In genomic region chr7:76356823-76357222, GRCh38 we compare ENCODE assay signal across 8 cellular contexts. TPM values are rescaled to one million over a fixed set of nuclear protein-coding genes. Genes with fewer than 3 reads are reported as not detected.
DNase-seq lines count a peak whose midpoint lies in the region; ATAC-seq and TF ChIP-seq lines count a peak whose summit lies in the region.

No MANE protein-coding gene starts in this region.

- peaks cover 61% of the 10 kb centered on the region for H4K20me1 ChIP-seq in GM23338 (replicated peaks; ENCODE audit: insufficient read depth)

- no peaks in the 10 kb centered on the region for H3K27me3 ChIP-seq in GM23338 (ENCODE audit: insufficient read depth)
- H3K27me3 ChIP-seq in esophagus muscularis mucosa, result no peaks in the 10 kb centered on the region

- peak overlapping the region; percentile 99 for H3K4me3 ChIP-seq in GM23338
- H3K4me3 ChIP-seq in esophagus muscularis mucosa, result peak overlapping the region; percentile 88 to 99 (median 94)

- no peak overlapping the region for H2AFZ ChIP-seq in GM23338

- H3K4me1 Mint-ChIP-seq in GM23338 (peaks cover 39% of the 10 kb centered on the region), progenitor cell of endocrine pancreas (ENCODE audit: low read depth) (peaks cover 25% of the 10 kb centered on the region)

- TF ChIP-seq POLR2A in esophagus muscularis mucosa (IDR thresholded peaks at IDR 0.05; ENCODE audit: low read depth), result no peak

- no peak for ATAC-seq in GM23338

- H3K36me3 ChIP-seq in GM23338 (ENCODE audit: insufficient read depth), result peaks cover 22% of the 10 kb centered on the region
- peaks cover 0 to 7% (median 3%) of the 10 kb centered on the region in 4 donors for H3K36me3 ChIP-seq in esophagus muscularis mucosa

- no peak for TF ChIP-seq EP300 in esophagus muscularis mucosa (IDR thresholded peaks at IDR 0.05)

- H3K4me1 ChIP-seq in GM23338 (ENCODE audit: insufficient read depth) (peaks cover 41% of the 10 kb centered on the region), esophagus muscularis mucosa (peaks cover 53 to 69% (median 61%) of the 10 kb centered on the region in 4 donors)

- peaks cover 69% of the 10 kb centered on the region for H3K79me2 ChIP-seq in GM23338 (replicated peaks; ENCODE audit: insufficient read depth)

- no peaks in the 10 kb centered on the region for H3K9me3 ChIP-seq in esophagus muscularis mucosa

- H3K36me3 Mint-ChIP-seq in GM23338 (ENCODE audit: low read depth), result peaks cover 62% of the 10 kb centered on the region
- H3K36me3 Mint-ChIP-seq in progenitor cell of endocrine pancreas (ENCODE audit: insufficient read depth), result peaks cover 23% of the 10 kb centered on the region

- peak overlapping the region; percentile 94 for H3K4me3 Mint-ChIP-seq in GM23338
- peak overlapping the region; percentile 95 for H3K4me3 Mint-ChIP-seq in progenitor cell of endocrine pancreas (ENCODE audit: low read depth)

- peaks cover 8% of the 10 kb centered on the region; the same call in 1 of the 2 replicates for H3F3A ChIP-seq in GM23338 (replicated peaks; ENCODE audit: low read depth)

- no peaks in the 10 kb centered on the region for H3K9me2 ChIP-seq in GM23338 (ENCODE audit: insufficient read depth)

- no peak overlapping the region for H3K27ac Mint-ChIP-seq in GM23338
- H3K27ac Mint-ChIP-seq in progenitor cell of endocrine pancreas, result peak overlapping the region; percentile 99

- TF ChIP-seq CTCF in GM23338 (conservative IDR thresholded peaks at IDR 0.05; ENCODE audit: low read depth in 2 of 2) (no peak), esophagus muscularis mucosa (IDR thresholded peaks at IDR 0.05) (peak in 1 of 3 experiments; percentile 13), progenitor cell of endocrine pancreas (IDR thresholded peaks at IDR 0.05; ENCODE audit: unreplicated experiment) (no peak)

- H3K27ac ChIP-seq in GM23338 (ENCODE audit: low read depth) (no peak overlapping the region), esophagus muscularis mucosa (replicated peaks in 1 of 4) (peak overlapping the region; percentile 99 to 100 (median 100))

- 29% methylated on average over 6 of the region's 6 CpGs for WGBS in esophagus muscularis mucosa

- DNase-seq in A172 (ENCODE audit: low spot score) (peak; percentile 62), GM23338 (ENCODE audit: low spot score) (no peak), RKO (ENCODE audit: low spot score) (peak; percentile 85), esophagus muscularis mucosa (ENCODE audit: extremely low spot score) (no peak), progenitor cell of endocrine pancreas (ENCODE audit: low spot score, unreplicated experiment) (no peak), inferior parietal cortex (ENCODE audit: extremely low spot score) (no peak), NCI-H446 (lab: John Stamatoyannopoulos, UW) (no peak), hepatic stellate cell (ENCODE audit: low spot score) (no peak)

- peaks cover 5% of the 10 kb centered on the region; the same call in 2 of the 3 replicates for H3K9me3 Mint-ChIP-seq in GM23338
- H3K9me3 Mint-ChIP-seq in progenitor cell of endocrine pancreas (ENCODE audit: low read depth), result peaks cover 2% of the 10 kb centered on the region

- peak overlapping the region; percentile 82 for H3K4me2 ChIP-seq in GM23338

- intact Hi-C loops in esophagus muscularis mucosa (cut with DNase I), result loop anchor here (10.0 kb wide), 1 partner anchor 72 kb away; no protein-coding TSS in a partner anchor

- H3K27me3 Mint-ChIP-seq in GM23338 (ENCODE audit: insufficient read depth, low read depth, poor library complexity), result peaks cover 14% of the 10 kb centered on the region
- H3K27me3 Mint-ChIP-seq in progenitor cell of endocrine pancreas, result no peaks in the 10 kb centered on the region

TF ChIP-seq in GM23338, 12 proteins besides CTCF, POLR2A, EP300 and RAD21 (continues in another document):
- TF ChIP-seq STAT1 (IDR thresholded peaks at IDR 0.05; ENCODE audit: unreplicated experiment) (no peak), ZNF114 (CRISPR knock-in tag; IDR thresholded peaks at IDR 0.05) (no peak), ZNF462 (CRISPR knock-in tag; IDR thresholded peaks at IDR 0.05) (no peak), NANOG (IDR thresholded peaks at IDR 0.05; ENCODE audit: borderline replicate concordance) (no peak), ZNF331 (CRISPR knock-in tag; IDR thresholded peaks at IDR 0.05; ENCODE audit: low read depth) (no peak), ETS1 (IDR thresholded peaks at IDR 0.05) (no peak)

RNA-seq across cellular contexts. Expression of gene YWHAG, which starts 2.0 kb away (rescaled TPM):
- 149 and 151 TPM in 2 replicates for total RNA-seq in A172 (2014; rRNA removed; shearing (Covaris generic))
- 179 and 180 TPM in 2 replicates for total RNA-seq in GM23338 (2014; rRNA removed; shearing (Covaris generic))
- polyA plus RNA-seq in GM23338 (2016; fragmentation: Nextera tagmentation; extraction: Ambion mirVana), result 82.2 and 97.0 TPM in 2 replicates
- 10 to 100 TPM; 55.7 to 91.6 (median 73.7) TPM for total RNA-seq in esophagus muscularis mucosa
- 132 and 136 TPM in 2 replicates for total RNA-seq in progenitor cell of endocrine pancreas

RNA-seq across cellular contexts. Expression of gene SSC4D, which starts 52.7 kb away (rescaled TPM):
- 0.76 and 2.4 TPM in 2 replicates for total RNA-seq in A172 (2014; rRNA removed; shearing (Covaris generic))
- 11.4 and 12.7 TPM in 2 replicates for total RNA-seq in GM23338 (2014; rRNA removed; shearing (Covaris generic))
- 4.9 and 9.7 TPM in 2 replicates for polyA plus RNA-seq in GM23338 (2016; fragmentation: Nextera tagmentation; extraction: Ambion mirVana)
- total RNA-seq in esophagus muscularis mucosa, result under 1 TPM in 3 of 4 donors, not detected in 1; 0.39 to 0.66 (median 0.46) TPM
- total RNA-seq in progenitor cell of endocrine pancreas, result 7.4 and 10.7 TPM in 2 replicates

RNA-seq across cellular contexts. Expression of gene HSPB1, which starts 54.4 kb away (rescaled TPM):
- 235 and 382 TPM in 2 replicates for total RNA-seq in A172 (2014; rRNA removed; shearing (Covaris generic))
- 47.5 and 48.1 TPM in 2 replicates for total RNA-seq in GM23338 (2014; rRNA removed; shearing (Covaris generic))
- polyA plus RNA-seq in GM23338 (2016; fragmentation: Nextera tagmentation; extraction: Ambion mirVana), result 437 and 458 TPM in 2 replicates
- total RNA-seq in esophagus muscularis mucosa (1,000 to 10,000 TPM in 3 of 4 donors, 100 to 1,000 TPM in 1; 927 to 2,513 (median 1,694) TPM), progenitor cell of endocrine pancreas (111 and 118 TPM in 2 replicates)

Comparison
In these comparisons a context has a peak if more than half of its experiments do, and no peak if none do; other contexts are left out.
1. DNase-seq: peak in A172 (single experiment) and RKO (single experiment); none in GM23338 (single experiment), esophagus muscularis mucosa (single experiment), progenitor cell of endocrine pancreas (single experiment), inferior parietal cortex (single experiment), NCI-H446 (0 of 2) and hepatic stellate cell (single experiment).